In the genomic region with DNA sequence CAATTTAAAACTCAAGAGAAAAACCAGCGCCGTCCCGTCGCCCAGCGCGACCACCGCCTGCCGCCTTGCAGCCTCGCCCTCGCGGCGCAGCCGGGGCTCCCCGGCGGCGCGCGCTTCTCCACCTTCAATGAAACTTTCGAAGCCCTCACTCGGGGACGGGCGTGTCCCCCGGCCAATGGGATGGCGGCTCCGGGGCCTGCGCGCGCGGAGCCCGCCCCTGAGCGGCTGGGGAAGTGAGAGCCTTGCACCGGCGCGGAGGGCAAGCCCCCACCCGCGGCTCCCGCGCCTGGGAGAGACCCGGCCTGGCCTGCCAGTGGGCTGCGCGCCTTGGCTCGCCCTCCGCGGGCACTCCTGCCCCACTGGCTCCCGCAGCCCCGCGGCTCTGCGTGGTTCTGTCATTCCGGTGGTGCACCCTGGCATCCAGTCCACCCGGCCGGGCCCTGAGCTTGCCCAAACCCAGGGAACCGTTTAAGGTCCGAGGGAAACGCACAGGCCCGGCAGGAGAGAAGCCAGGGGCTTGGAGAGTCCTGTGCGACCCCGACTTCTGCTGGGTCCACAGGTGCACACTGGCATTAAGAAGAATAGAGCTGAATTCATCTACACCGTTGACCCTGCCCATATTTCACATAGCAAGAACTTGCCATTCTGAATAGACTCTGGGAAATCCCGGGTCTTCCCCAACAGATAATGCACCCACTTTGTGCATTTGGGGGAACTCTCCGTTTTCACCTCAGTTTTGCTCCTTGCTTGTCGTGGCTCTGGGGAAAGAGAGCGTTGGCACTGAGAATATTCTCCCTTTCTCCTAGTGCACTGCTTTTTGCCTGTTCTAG, we compare ENCODE assay signal across 9 cellular contexts. TPM values are rescaled to one million over a fixed set of nuclear protein-coding genes. Genes with fewer than 3 reads are reported as not detected.
DNase-seq lines count a peak whose midpoint lies in the region; ATAC-seq and TF ChIP-seq lines count a peak whose summit lies in the region.
"Had no signal": no experiment of that assay in that cellular context is flagged by ENCODE, and none has a peak within 500 bp of the region (broad histone marks: within the 10 kb centered on the region; RNA-seq: fewer than 3 reads in every experiment).

A gene (minus strand): TSS at position 129 of the 830 bp plus-strand sequence. CDS start 981 bp downstream, outside the sequence.

- H3K27me3 Mint-ChIP-seq in chondrocyte (ENCODE audit: low read depth) = no peaks in the 10 kb centered on the region
- H3K27me3 Mint-ChIP-seq in CD4-positive, alpha-beta memory T cell = peaks cover 19 to 20% of the 10 kb centered on the region in 2 donors

- in situ Hi-C loops in ACHN (cut with HindIII; ENCODE audit: low pct_ligation_motif_present, low pct_unique_long_range_greater_than_20kb, low sequenced_read_pairs) = no loop called here

- POLR2A ChIA-PET in CD4-positive, alpha-beta memory T cell (lab: Charles Lee; ENCODE audit: partially characterized antibody) = no interaction called here

- H3K27ac Mint-ChIP-seq in chondrocyte (ENCODE audit: unreplicated experiment) = peak within 1 kb of the TSS; percentile 58
- H3K27ac Mint-ChIP-seq in CD4-positive, alpha-beta memory T cell = no peak within 1 kb of the TSS

- peak within 1 kb of the TSS; percentile 79 for H3K4me3 Mint-ChIP-seq in chondrocyte (ENCODE audit: unreplicated experiment)
- H3K4me3 Mint-ChIP-seq in CD4-positive, alpha-beta memory T cell = no peak within 1 kb of the TSS

- H3K4me3 ChIP-seq in BE2C (ENCODE audit: low read depth, low read length) = no peak within 1 kb of the TSS
- H3K4me3 ChIP-seq in left lung = peak within 1 kb of the TSS; percentile 40 to 50
- no peak within 1 kb of the TSS for H3K4me3 ChIP-seq in CD4-positive, alpha-beta memory T cell (ENCODE audit: low read length in 2 of 2)

- H3K27me3 ChIP-seq in BE2C = no peaks in the 10 kb centered on the region
- peaks cover 39 to 71% of the 10 kb centered on the region in 2 donors for H3K27me3 ChIP-seq in left lung
- H3K27me3 ChIP-seq in CD4-positive, alpha-beta memory T cell (ENCODE audit: insufficient read depth, low read length) = no peaks in the 10 kb centered on the region

- H3K36me3 ChIP-seq in BE2C (no peaks in the 10 kb centered on the region), left lung (no peaks in the 10 kb centered on the region)
- no peaks in the 10 kb centered on the region for H3K36me3 ChIP-seq in CD4-positive, alpha-beta memory T cell (ENCODE audit: insufficient read depth, low read length)

- H3K9me3 ChIP-seq in BE2C (no peaks in the 10 kb centered on the region), left lung (no peaks in the 10 kb centered on the region)
- no peaks in the 10 kb centered on the region for H3K9me3 ChIP-seq in CD4-positive, alpha-beta memory T cell (ENCODE audit: control insufficient read depth in 1 of 2, low read length in 2 of 2)

- ATAC-seq in left lung = peak; percentile 93

- peak; percentile 56 for DNase-seq in BE2C
- peak; percentile 48 for DNase-seq in GM19238 (ENCODE audit: insufficient read length, low spot score)
- peak; percentile 91 for DNase-seq in HuH-7.5 (ENCODE audit: low spot score)
- no peak for DNase-seq in chondrocyte (ENCODE audit: low spot score)
- DNase-seq in left lung = peak; percentile 69 to 83
- DNase-seq in substantia nigra (lab: John Stamatoyannopoulos, UW) = peak in 47 of 49 donors; percentile 25 to 88 (median 61)
- DNase-seq in CD4-positive, alpha-beta memory T cell = no peak
- DNase-seq in ACHN = no peak

- H3K27ac ChIP-seq in left lung (peak within 1 kb of the TSS; percentile 37 to 39), substantia nigra (ENCODE audit: low read depth, low read length, poor library complexity, severe bottlenecking) (peak within 1 kb of the TSS; percentile 82)
- H3K27ac ChIP-seq in CD4-positive, alpha-beta memory T cell (ENCODE audit: low read depth, low read length) = no peak within 1 kb of the TSS

- intact Hi-C loops in left lung (cut with DNase I) = no loop called here
- intact Hi-C loops in CD4-positive, alpha-beta memory T cell (cut with micrococcal nuclease) = no loop called here

- H3K4me1 Mint-ChIP-seq in chondrocyte (ENCODE audit: low read depth) = peaks cover 53% of the 10 kb centered on the region
- H3K4me1 Mint-ChIP-seq in CD4-positive, alpha-beta memory T cell = peaks cover 0 to 10% (median 4%) of the 10 kb centered on the region in 4 donors

- H3K36me3 Mint-ChIP-seq in chondrocyte (ENCODE audit: low read depth) = peaks cover 2% of the 10 kb centered on the region
- no peaks in the 10 kb centered on the region for H3K36me3 Mint-ChIP-seq in CD4-positive, alpha-beta memory T cell

- CTCF ChIA-PET in CD4-positive, alpha-beta memory T cell (lab: Charles Lee; ENCODE audit: partially characterized antibody) = no interaction called here

- H3K9me3 Mint-ChIP-seq in chondrocyte (ENCODE audit: low read depth) = no peaks in the 10 kb centered on the region
- peaks cover 0 to 3% (median 0%) of the 10 kb centered on the region in 8 donors for H3K9me3 Mint-ChIP-seq in CD4-positive, alpha-beta memory T cell

- H3K4me1 ChIP-seq in BE2C = no peaks in the 10 kb centered on the region
- H3K4me1 ChIP-seq in left lung = peaks cover 7 to 31% of the 10 kb centered on the region in 2 donors
- H3K4me1 ChIP-seq in CD4-positive, alpha-beta memory T cell (ENCODE audit: insufficient read depth, low read length) = no peaks in the 10 kb centered on the region

- no peak for TF ChIP-seq CTCF in BE2C (IDR thresholded peaks at IDR 0.05; ENCODE audit: low read depth, low read length)
- TF ChIP-seq CTCF in chondrocyte (IDR thresholded peaks at IDR 0.05) = peak; percentile 12
- no peak for TF ChIP-seq CTCF in left lung (IDR thresholded peaks at IDR 0.05)

RNA-seq across cellular contexts. Expression of the gene that starts here (rescaled TPM):
- polyA plus RNA-seq in BE2C (2012; ENCODE audit: insufficient read depth, insufficient read length, low read depth) = 1.1 TPM
- total RNA-seq in chondrocyte (115 to 147 TPM (median 142 TPM) in 3 replicates), left lung (10 to 100 TPM; 40.3 to 77.7 TPM)
- not detected for total RNA-seq in CD4-positive, alpha-beta memory T cell
- not detected for polyA plus RNA-seq in CD4-positive, alpha-beta memory T cell
- polyA plus RNA-seq: keratinocyte had no signal

Comparison
In these comparisons a context has a peak if more than half of its experiments do, and no peak if none do; other contexts are left out.
1. RNA of the gene that starts here (total RNA-seq): 115 to 147 TPM in chondrocyte and 40.3 to 77.7 TPM in left lung; not detected in CD4-positive, alpha-beta memory T cell; every median in the first group is over 10 times any median in the second.
2. DNase-seq: peak in BE2C (single experiment), GM19238 (single experiment), HuH-7.5 (single experiment), left lung (2 of 2) and substantia nigra (47 of 49); none in chondrocyte (single experiment), CD4-positive, alpha-beta memory T cell (0 of 5) and ACHN (single experiment).
3. H3K4me3 ChIP-seq: peak in left lung (2 of 2); none in BE2C (single experiment) and CD4-positive, alpha-beta memory T cell (0 of 2).